8 cellular contexts compared by ENCODE assay signal in genomic region chr20:41411458-41411857, GRCh38. TPM values are rescaled to one million over a fixed set of nuclear protein-coding genes. Genes with fewer than 3 reads are reported as not detected.
A peak's percentile ranks its signal among the peaks of the same experiment; 100 is the strongest.
DNase-seq lines count a peak whose midpoint lies in the region; ATAC-seq and TF ChIP-seq lines count a peak whose summit lies in the region.

No MANE protein-coding gene starts in this region.

- 49% methylated on average over 2 of the region's 2 CpGs for WGBS in hepatocyte (ENCODE audit: low lambda C conversion rate, missing lambda C conversion rate)

- peaks cover 30% of the 10 kb centered on the region for H3K4me1 Mint-ChIP-seq in activated CD4-positive, alpha-beta T cell treated with anti-CD3 and anti-CD28 coated beads for 36 hours

- H4K20me1 ChIP-seq in hepatocyte (ENCODE audit: insufficient read depth, poor library complexity, severe bottlenecking), result no peaks in the 10 kb centered on the region

- H3K27ac Mint-ChIP-seq in activated CD4-positive, alpha-beta T cell treated with anti-CD3 and anti-CD28 coated beads for 36 hours, result no peak overlapping the region

- ATAC-seq in activated CD4-positive, alpha-beta T cell treated with anti-CD3 and anti-CD28 coated beads for 36 hours, result no peak
- ATAC-seq in HG03108 (IDR thresholded peaks at IDR 0.05; ENCODE audit: unreplicated experiment), result no peak

- no peak overlapping the region for H3K4me2 ChIP-seq in hepatocyte

- CTCF ChIA-PET in HEK293 (lab: Yijun Ruan, JAX), result interaction anchor here (0.5 to 1.4 kb wide), 9 partner anchors 9 to 449 kb away, joined by 3 to 7 read pairs (median 3); partner anchors contain the start of gene EMILIN3
- CTCF ChIA-PET in activated CD4-positive, alpha-beta T cell treated with anti-CD3 and anti-CD28 coated beads for 36 hours (lab: Charles Lee), result interaction anchor here (1.0 to 1.9 kb wide), 9 partner anchors 10 to 448 kb away, joined by 3 to 9 read pairs (median 4); partner anchors contain the start of gene LPIN3

- intact Hi-C loops in activated CD4-positive, alpha-beta T cell treated with anti-CD3 and anti-CD28 coated beads for 36 hours (cut with DNase I, micrococcal nuclease), result no loop called here

- peaks cover 45% of the 10 kb centered on the region for H3K36me3 Mint-ChIP-seq in activated CD4-positive, alpha-beta T cell treated with anti-CD3 and anti-CD28 coated beads for 36 hours (ENCODE audit: low read depth)

- H3K4me3 ChIP-seq in HEK293 (ENCODE audit: low read depth, low read length) (no peak overlapping the region), adipocyte (ENCODE audit: low read length) (no peak overlapping the region), hepatocyte (no peak overlapping the region)

- no peak overlapping the region for H3K9ac ChIP-seq in adipocyte (ENCODE audit: low read length)

- H3K4me1 ChIP-seq in HEK293 (ENCODE audit: control insufficient read depth, insufficient read depth, low read length) (no peaks in the 10 kb centered on the region), adipocyte (ENCODE audit: control insufficient read depth, insufficient read depth, low read length) (no peaks in the 10 kb centered on the region), hepatocyte (ENCODE audit: insufficient read depth) (no peaks in the 10 kb centered on the region)

- POLR2A ChIA-PET in HEK293 (lab: Yijun Ruan, JAX), result no interaction called here
- POLR2A ChIA-PET in activated CD4-positive, alpha-beta T cell treated with anti-CD3 and anti-CD28 coated beads for 36 hours (lab: Charles Lee), result no interaction called here

- no peaks in the 10 kb centered on the region for H3K9me2 ChIP-seq in hepatocyte (replicated peaks; ENCODE audit: insufficient read depth)

- H3K27ac ChIP-seq in 22Rv1, result no peak overlapping the region
- H3K27ac ChIP-seq in HEK293 (ENCODE audit: extremely low read depth, low read depth, low read length), result no peak overlapping the region
- no peak overlapping the region for H3K27ac ChIP-seq in hepatocyte

- peaks cover 5 to 98% of the 10 kb centered on the region in 2 experiments; a peak in 1 of 3 replicates for H3K36me3 ChIP-seq in HEK293 (ENCODE audit: control insufficient read depth in 2 of 2, insufficient read depth in 1 of 2, low read length in 2 of 2)
- H3K36me3 ChIP-seq in adipocyte (ENCODE audit: control insufficient read depth, insufficient read depth, low read length, severe bottlenecking), result peaks cover 86% of the 10 kb centered on the region
- no peaks in the 10 kb centered on the region for H3K36me3 ChIP-seq in hepatocyte (replicated peaks; ENCODE audit: insufficient read depth, low read depth)

- TF ChIP-seq CTCF in 22Rv1 (IDR thresholded peaks at IDR 0.05) (peak; percentile 49), HEK293 (tag by site-specific recombination; IDR thresholded peaks at IDR 0.05) (no peak), hepatocyte (IDR thresholded peaks at IDR 0.05; ENCODE audit: poor library complexity) (peak; percentile 59)

- DNase-seq in adipocyte (ENCODE audit: low read depth) (peak; percentile 78), hepatocyte (ENCODE audit: low spot score) (no peak), NCI-H2029 treated with DMSO at 0.1 percent for 48 hours (lab: John Stamatoyannopoulos, UW) (no peak)
- no peak for DNase-seq in stimulated activated CD4-positive, alpha-beta T cell treated with anti-CD3 and anti-CD28 coated beads, Interleukin-15, amount 100 ng/mL, for 24 hours
- DNase-seq in activated CD4-positive, alpha-beta T cell treated with anti-CD3 and anti-CD28 coated beads for 36 hours, result no peak

- H2AFZ ChIP-seq in hepatocyte, result no peak overlapping the region

- no peaks in the 10 kb centered on the region for H3K27me3 Mint-ChIP-seq in activated CD4-positive, alpha-beta T cell treated with anti-CD3 and anti-CD28 coated beads for 36 hours

- H3K79me2 ChIP-seq in hepatocyte, result no peaks in the 10 kb centered on the region

- H3K4me3 Mint-ChIP-seq in activated CD4-positive, alpha-beta T cell treated with anti-CD3 and anti-CD28 coated beads for 36 hours, result no peak overlapping the region

- H3K9me3 Mint-ChIP-seq in activated CD4-positive, alpha-beta T cell treated with anti-CD3 and anti-CD28 coated beads for 36 hours (ENCODE audit: low read depth), result no peaks in the 10 kb centered on the region

- H3K27me3 ChIP-seq in adipocyte (replicated peaks; ENCODE audit: control insufficient read depth, insufficient read depth, low read length) (no peaks in the 10 kb centered on the region), hepatocyte (no peaks in the 10 kb centered on the region)

- no peaks in the 10 kb centered on the region for H3K9me3 ChIP-seq in HEK293 (ENCODE audit: control insufficient read depth, insufficient read depth, low read depth, low read length)
- no peaks in the 10 kb centered on the region for H3K9me3 ChIP-seq in adipocyte (ENCODE audit: control insufficient read depth, low read length)
- H3K9me3 ChIP-seq in hepatocyte (ENCODE audit: low read depth), result no peaks in the 10 kb centered on the region

TF ChIP-seq in HEK293, 187 proteins besides CTCF, POLR2A, EP300 and RAD21:
- TF ChIP-seq ZNF654 (tag by site-specific recombination; IDR thresholded peaks at IDR 0.05; ENCODE audit: low read depth) (peak; percentile 14; the same call in 1 of the 2 replicates), ATF2 (tag by site-specific recombination; IDR thresholded peaks at IDR 0.05; ENCODE audit: low read depth) (no peak)

RNA-seq across cellular contexts. Expression of gene EMILIN3, which starts 44.8 kb away (rescaled TPM):
- total RNA-seq in hepatocyte, result 8.0 and 9.5 TPM in 2 replicates
- polyA plus RNA-seq in hepatocyte, result 2.8 and 3.0 TPM in 2 replicates
- total RNA-seq in activated CD4-positive, alpha-beta T cell treated with anti-CD3 and anti-CD28 coated beads for 36 hours, result under 1 TPM; 0.05 to 0.16 TPM
